9 cellular contexts compared by ENCODE assay signal in the genomic region with DNA sequence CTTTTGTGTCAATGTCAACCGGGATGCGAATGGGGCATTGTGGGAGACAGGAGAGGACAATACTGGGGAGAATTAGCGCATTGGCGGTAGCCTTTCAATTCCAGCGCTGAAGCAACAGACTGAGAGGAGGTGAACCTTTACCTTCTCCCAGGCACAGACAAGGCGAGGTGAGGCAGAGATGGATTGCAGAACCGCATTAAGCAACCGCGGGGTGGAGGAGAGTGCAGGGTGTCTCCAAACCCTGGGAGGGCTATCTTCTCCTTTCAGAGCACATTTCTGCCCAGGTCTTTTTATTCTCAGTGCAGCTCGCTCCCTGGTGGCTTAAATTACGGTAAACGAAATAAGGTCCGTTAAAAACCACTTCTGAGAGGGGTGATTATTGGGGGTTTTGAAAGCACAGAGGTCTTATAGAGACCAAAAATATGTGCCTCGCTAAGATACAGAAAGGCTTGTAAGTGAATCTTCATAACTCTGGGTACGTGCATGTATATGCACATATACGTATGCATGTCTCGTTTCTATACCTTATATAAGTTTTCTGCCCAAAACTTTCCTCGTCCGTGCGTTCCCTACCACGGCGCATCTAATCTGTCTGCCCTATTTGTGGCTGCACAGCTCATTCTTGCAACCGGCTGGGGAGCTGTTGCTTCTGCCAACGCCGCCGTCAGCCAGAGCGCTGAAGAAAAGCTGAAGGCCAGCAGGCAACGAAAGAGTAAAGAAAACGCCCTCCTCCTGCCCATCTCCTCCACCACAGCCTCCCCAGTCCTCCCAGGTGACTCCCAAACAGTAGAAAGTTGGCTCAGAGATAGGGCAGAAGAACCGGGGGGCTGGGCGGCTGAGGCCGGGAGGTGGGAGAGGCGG. TPM values are rescaled to one million over a fixed set of nuclear protein-coding genes. Genes with fewer than 3 reads are reported as not detected.
DNase-seq lines count a peak whose midpoint lies in the region; ATAC-seq and TF ChIP-seq lines count a peak whose summit lies in the region.
"Had no signal": no experiment of that assay in that cellular context is flagged by ENCODE, and none has a peak within 500 bp of the region (broad histone marks: within the 10 kb centered on the region; RNA-seq: fewer than 3 reads in every experiment).

No MANE protein-coding gene starts in this region.

- no peak overlapping the region for H3K27ac Mint-ChIP-seq in activated naive CD8-positive, alpha-beta T cell
- no peak overlapping the region for H3K27ac Mint-ChIP-seq in activated naive CD8-positive, alpha-beta T cell treated with anti-CD3 and anti-CD28 coated beads, Interleukin-2, amount 50 U/mL, for 24 hours
- H3K27ac Mint-ChIP-seq: memory B cell had no signal

- no peak for TF ChIP-seq CTCF in thoracic aorta (IDR thresholded peaks at IDR 0.05)

- peaks cover 3 to 8% of the 10 kb centered on the region in 2 donors for H3K4me1 ChIP-seq in thoracic aorta (ENCODE audit: control insufficient read depth in 1 of 2, low read depth in 2 of 2)

- peak overlapping the region; percentile 52 for H3K4me3 Mint-ChIP-seq in activated naive CD8-positive, alpha-beta T cell
- no peak overlapping the region for H3K4me3 Mint-ChIP-seq in activated naive CD8-positive, alpha-beta T cell treated with anti-CD3 and anti-CD28 coated beads, Interleukin-2, amount 50 U/mL, for 24 hours
- H3K4me3 Mint-ChIP-seq: memory B cell had no signal

- H3K9me3 Mint-ChIP-seq in activated naive CD8-positive, alpha-beta T cell (ENCODE audit: low read depth), result no peaks in the 10 kb centered on the region
- H3K9me3 Mint-ChIP-seq in activated naive CD8-positive, alpha-beta T cell treated with anti-CD3 and anti-CD28 coated beads, Interleukin-2, amount 50 U/mL, for 24 hours, result no peaks in the 10 kb centered on the region
- H3K9me3 Mint-ChIP-seq: memory B cell had no signal

- DNase-seq in activated naive CD8-positive, alpha-beta T cell treated with anti-CD3 and anti-CD28 coated beads, Interleukin-2, amount 50 U/mL, for 24 hours, result no peak
- peak in 41 of 58 donors; percentile 4 to 69 (median 26) for DNase-seq in anterior cingulate cortex (lab: John Stamatoyannopoulos, UW)
- DNase-seq in inferior parietal cortex (ENCODE audit: extremely low spot score), result peak; percentile 22
- no peak for DNase-seq in thoracic aorta (ENCODE audit: low spot score)
- DNase-seq in NCI-H1436 treated with DMSO at 0.1 percent for 48 hours (lab: John Stamatoyannopoulos, UW), result no peak
- no peak for DNase-seq in DMS153 treated with DMSO at 0.1 percent for 48 hours (lab: John Stamatoyannopoulos, UW; ENCODE audit: unreplicated experiment)
- no peak for DNase-seq in SHP77 treated with DMSO at 0.1 percent for 48 hours (lab: John Stamatoyannopoulos, UW)

- H3K4me3 ChIP-seq in thoracic aorta, result peak overlapping the region; percentile 55

- H3K27ac ChIP-seq in thoracic aorta, result no peak overlapping the region

- no peak for ATAC-seq in activated naive CD8-positive, alpha-beta T cell treated with anti-CD3 and anti-CD28 coated beads, Interleukin-2, amount 50 U/mL, for 24 hours
- ATAC-seq in thoracic aorta (ENCODE audit: insufficient number of reproducible peaks, low FRiP score, low read depth), result no peak

- no peaks in the 10 kb centered on the region for H3K36me3 Mint-ChIP-seq in activated naive CD8-positive, alpha-beta T cell
- H3K36me3 Mint-ChIP-seq in activated naive CD8-positive, alpha-beta T cell treated with anti-CD3 and anti-CD28 coated beads, Interleukin-2, amount 50 U/mL, for 24 hours (ENCODE audit: low read depth), result no peaks in the 10 kb centered on the region
- H3K36me3 Mint-ChIP-seq: memory B cell had no signal

- H3K4me1 Mint-ChIP-seq in activated naive CD8-positive, alpha-beta T cell (ENCODE audit: low read depth), result peaks cover 11% of the 10 kb centered on the region
- peaks cover 5% of the 10 kb centered on the region for H3K4me1 Mint-ChIP-seq in activated naive CD8-positive, alpha-beta T cell treated with anti-CD3 and anti-CD28 coated beads, Interleukin-2, amount 50 U/mL, for 24 hours
- H3K4me1 Mint-ChIP-seq: memory B cell had no signal

- peaks cover 51% of the 10 kb centered on the region for H3K27me3 Mint-ChIP-seq in activated naive CD8-positive, alpha-beta T cell
- H3K27me3 Mint-ChIP-seq in activated naive CD8-positive, alpha-beta T cell treated with anti-CD3 and anti-CD28 coated beads, Interleukin-2, amount 50 U/mL, for 24 hours, result peaks cover 45% of the 10 kb centered on the region

- H3K36me3 ChIP-seq in thoracic aorta, result no peaks in the 10 kb centered on the region

- no peaks in the 10 kb centered on the region for H3K9me3 ChIP-seq in thoracic aorta

- H3K27me3 ChIP-seq in thoracic aorta (replicated peaks; ENCODE audit: insufficient read depth), result no peaks in the 10 kb centered on the region

RNA-seq across cellular contexts. Expression of gene ZNF804B, which starts 0.9 kb away (rescaled TPM):
- not detected for total RNA-seq in thoracic aorta

RNA-seq across cellular contexts. Expression of gene TEX47, which starts 37.0 kb away (rescaled TPM):
- total RNA-seq in thoracic aorta, result not detected

Comparison
In these comparisons a context has a peak if more than half of its experiments do, and no peak if none do; other contexts are left out.
1. DNase-seq: peak in anterior cingulate cortex (41 of 58) and inferior parietal cortex (single experiment); none in activated naive CD8-positive, alpha-beta T cell treated with anti-CD3 and anti-CD28 coated beads, Interleukin-2, amount 50 U/mL, for 24 hours (single experiment), thoracic aorta (single experiment), NCI-H1436 treated with DMSO at 0.1 percent for 48 hours (single experiment), DMS153 treated with DMSO at 0.1 percent for 48 hours (single experiment) and SHP77 treated with DMSO at 0.1 percent for 48 hours (single experiment).